ENCODE assay signal across 8 cellular contexts in genomic region chr14:21436567-21437062, GRCh38. TPM values are rescaled to one million over a fixed set of nuclear protein-coding genes. Genes with fewer than 3 reads are reported as not detected.
DNase-seq lines count a peak whose midpoint lies in the region; ATAC-seq and TF ChIP-seq lines count a peak whose summit lies in the region.

No MANE protein-coding gene starts in this region.

- peaks cover 25% of the 10 kb centered on the region for H3K4me1 ChIP-seq in cardiac muscle cell (ENCODE audit: low read depth)
- peaks cover 7% of the 10 kb centered on the region; the same call in 1 of the 2 replicates for H3K4me1 ChIP-seq in iPS-20b (ENCODE audit: insufficient read depth, low read length)
- H3K4me1 ChIP-seq in subcutaneous abdominal adipose tissue (ENCODE audit: control insufficient read depth in 5 of 5, insufficient read depth in 5 of 5, low read length in 5 of 5), result peaks cover 0 to 24% (median 20%) of the 10 kb centered on the region in 5 donors

- no peaks in the 10 kb centered on the region for H3K27me3 Mint-ChIP-seq in activated T-helper 17 cell treated with anti-CD3 and anti-CD28 coated beads, Interleukin-2, amount 50 U/mL, for 72 hours

- H3K9me3 ChIP-seq in cardiac muscle cell (ENCODE audit: low read depth) (no peaks in the 10 kb centered on the region), iPS-20b (ENCODE audit: insufficient read depth, low read depth, low read length) (no peaks in the 10 kb centered on the region), subcutaneous abdominal adipose tissue (ENCODE audit: control insufficient read depth in 5 of 5, low read length in 5 of 5) (no peaks in the 10 kb centered on the region)

- no peak for ATAC-seq in Right ventricle myocardium inferior
- ATAC-seq in activated T-helper 17 cell treated with anti-CD3 and anti-CD28 coated beads, Interleukin-2, amount 50 U/mL, for 72 hours (replicated peaks), result no peak
- no peak for ATAC-seq in GM18502 (IDR thresholded peaks at IDR 0.05; ENCODE audit: poor library complexity, unreplicated experiment)

- H3K36me3 ChIP-seq in cardiac muscle cell (no peaks in the 10 kb centered on the region), iPS-20b (ENCODE audit: insufficient read depth, low read depth, low read length) (peaks cover 12% of the 10 kb centered on the region), subcutaneous abdominal adipose tissue (ENCODE audit: control insufficient read depth in 5 of 5, insufficient read depth in 5 of 5, low read length in 5 of 5) (peaks cover 0 to 2% (median 1%) of the 10 kb centered on the region in 5 donors)

- DNase-seq in cardiac muscle cell (ENCODE audit: low read depth in 1 of 2, low spot score in 1 of 2) (no peak), Right ventricle myocardium inferior (ENCODE audit: missing footprints) (no peak), GOT3 (lab: John Stamatoyannopoulos, UW) (no peak), midbrain (lab: John Stamatoyannopoulos, UW) (no peak)

- H3K4me3 ChIP-seq in cardiac muscle cell (peak overlapping the region; percentile 59), iPS-20b (ENCODE audit: low read length) (peak overlapping the region; percentile 89), subcutaneous abdominal adipose tissue (ENCODE audit: low read depth in 1 of 5, low read length in 5 of 5) (peak overlapping the region; percentile 92 to 97 (median 94))

- H3K27ac Mint-ChIP-seq in activated T-helper 17 cell treated with anti-CD3 and anti-CD28 coated beads, Interleukin-2, amount 50 U/mL, for 72 hours, result peak overlapping the region; percentile 91

- H3K4me1 Mint-ChIP-seq in activated T-helper 17 cell treated with anti-CD3 and anti-CD28 coated beads, Interleukin-2, amount 50 U/mL, for 72 hours, result peaks cover 40% of the 10 kb centered on the region

- H3K9ac ChIP-seq in iPS-20b (ENCODE audit: low read depth, low read length) (peak overlapping the region; percentile 89), subcutaneous abdominal adipose tissue (ENCODE audit: low read length in 5 of 5) (peak overlapping the region in 4 of 5 donors; percentile 94 to 98 (median 96))

- H3K27ac ChIP-seq in cardiac muscle cell (peak overlapping the region; percentile 98), iPS-20b (ENCODE audit: low read length) (no peak overlapping the region), subcutaneous abdominal adipose tissue (ENCODE audit: low read depth, low read length) (peak overlapping the region; percentile 97)

- H3K36me3 Mint-ChIP-seq in activated T-helper 17 cell treated with anti-CD3 and anti-CD28 coated beads, Interleukin-2, amount 50 U/mL, for 72 hours (ENCODE audit: low read depth), result peaks cover 48% of the 10 kb centered on the region

- TF ChIP-seq CTCF in cardiac muscle cell (IDR thresholded peaks at IDR 0.05; ENCODE audit: low read depth, low read length), result no peak

- peak overlapping the region; percentile 98 for H3K4me3 Mint-ChIP-seq in activated T-helper 17 cell treated with anti-CD3 and anti-CD28 coated beads, Interleukin-2, amount 50 U/mL, for 72 hours

- H3K9me3 Mint-ChIP-seq in activated T-helper 17 cell treated with anti-CD3 and anti-CD28 coated beads, Interleukin-2, amount 50 U/mL, for 72 hours, result no peaks in the 10 kb centered on the region

- intact Hi-C loops in Right ventricle myocardium inferior (cut with DNase I), result loop anchor here (1.0 kb wide), 2 partner anchors 20 to 121 kb away; partner anchors contain the start of gene CHD8

- H3K27me3 ChIP-seq in cardiac muscle cell (no peaks in the 10 kb centered on the region), iPS-20b (ENCODE audit: insufficient read depth, low read length) (no peaks in the 10 kb centered on the region), subcutaneous abdominal adipose tissue (ENCODE audit: control insufficient read depth in 5 of 5, insufficient read depth in 4 of 5, low read length in 5 of 5) (no peaks in the 10 kb centered on the region)

RNA-seq across cellular contexts. Expression of gene CHD8, which starts 19.3 kb away (rescaled TPM):
- total RNA-seq in cardiac muscle cell, result 59.2 and 71.4 TPM in 2 replicates
- polyA plus RNA-seq in cardiac muscle cell, result 25.2 and 36.7 TPM in 2 replicates
- total RNA-seq in Right ventricle myocardium inferior, result 27.0 TPM
- 100 to 1,000 TPM; 105 to 124 TPM for total RNA-seq in activated T-helper 17 cell treated with anti-CD3 and anti-CD28 coated beads, Interleukin-2, amount 50 U/mL, for 72 hours

RNA-seq across cellular contexts. Expression of gene RAB2B, which starts 40.1 kb away (rescaled TPM):
- total RNA-seq in cardiac muscle cell (28.5 and 29.7 TPM in 2 replicates), Right ventricle myocardium inferior (15.1 TPM)
- polyA plus RNA-seq in cardiac muscle cell, result 17.8 and 28.5 TPM in 2 replicates
- total RNA-seq in activated T-helper 17 cell treated with anti-CD3 and anti-CD28 coated beads, Interleukin-2, amount 50 U/mL, for 72 hours, result 10 to 100 TPM; 30.6 to 69.2 TPM

RNA-seq across cellular contexts. Expression of gene TOX4, which starts 40.4 kb away (rescaled TPM):
- total RNA-seq in cardiac muscle cell (34.3 and 37.8 TPM in 2 replicates), Right ventricle myocardium inferior (86.5 TPM)
- 42.3 and 45.2 TPM in 2 replicates for polyA plus RNA-seq in cardiac muscle cell
- total RNA-seq in activated T-helper 17 cell treated with anti-CD3 and anti-CD28 coated beads, Interleukin-2, amount 50 U/mL, for 72 hours, result 10 to 100 TPM; 78.5 to 81.7 TPM

RNA-seq across cellular contexts. Expression of gene SUPT16H, which starts 52.8 kb away (rescaled TPM):
- total RNA-seq in cardiac muscle cell (42.5 and 61.2 TPM in 2 replicates), Right ventricle myocardium inferior (26.0 TPM)
- 61.7 and 86.0 TPM in 2 replicates for polyA plus RNA-seq in cardiac muscle cell
- total RNA-seq in activated T-helper 17 cell treated with anti-CD3 and anti-CD28 coated beads, Interleukin-2, amount 50 U/mL, for 72 hours, result 100 to 1,000 TPM; 120 to 176 TPM
